17 cellular contexts compared by ENCODE assay signal in genomic region chr4:152682143-152682542, GRCh38.
"Had no signal": no experiment of that assay in that cellular context is flagged by ENCODE, and none has a peak within 500 bp of the region (broad histone marks: within the 10 kb centered on the region; RNA-seq: fewer than 3 reads in every experiment).

No MANE protein-coding gene starts in this region.

- DNase-seq: activated CD4-positive, alpha-beta T cell treated with anti-CD3 and anti-CD28 coated beads, Interleukin-2, amount 10 ng/mL, durations not matched to agents 7 days and 5 days; activated naive CD8-positive, alpha-beta T cell treated with anti-CD3 and anti-CD28 coated beads for 36 hours; amygdala; central memory CD4-positive, alpha-beta T cell; effector CD4-positive, alpha-beta T cell; head of caudate nucleus; natural killer cell; nucleus accumbens; stimulated activated CD4-positive, alpha-beta T cell treated with anti-CD3 and anti-CD28 coated beads, Interleukin-15, amount 100 ng/mL, for 24 hours; stimulated activated CD4-positive, alpha-beta T cell treated with anti-CD3 and anti-CD28 coated beads, Interleukin-4, amount 100 ng/mL, for 1 hour; stimulated activated naive B cell treated with anti-CD40 and anti-IgM and Interleukin-4, amounts not matched to agents 10 μg/mL and 1 μg/mL and 100 μg/mL, for 72 hours; uterus had no signal

- H3K4me3 ChIP-seq: body of pancreas, colonic mucosa, right atrium auricular region, thyroid gland, uterus had no signal

- H3K9me3 ChIP-seq: body of pancreas, colonic mucosa, right atrium auricular region, thyroid gland, uterus had no signal

- H3K27ac ChIP-seq: body of pancreas, colonic mucosa, right atrium auricular region, thyroid gland, uterus had no signal

- FAIRE-seq: frontal cortex had no signal

- H3K27me3 ChIP-seq: body of pancreas, colonic mucosa, right atrium auricular region, uterus had no signal

- ATAC-seq: body of pancreas; natural killer cell; stimulated activated naive B cell treated with anti-CD40 and anti-IgM and Interleukin-4, amounts not matched to agents 10 μg/mL and 1 μg/mL and 100 μg/mL, for 72 hours had no signal

- H3K4me1 ChIP-seq: body of pancreas, colonic mucosa, thyroid gland, uterus had no signal

- H3K36me3 ChIP-seq: colonic mucosa, right atrium auricular region, thyroid gland, uterus had no signal
